In the genomic region with DNA sequence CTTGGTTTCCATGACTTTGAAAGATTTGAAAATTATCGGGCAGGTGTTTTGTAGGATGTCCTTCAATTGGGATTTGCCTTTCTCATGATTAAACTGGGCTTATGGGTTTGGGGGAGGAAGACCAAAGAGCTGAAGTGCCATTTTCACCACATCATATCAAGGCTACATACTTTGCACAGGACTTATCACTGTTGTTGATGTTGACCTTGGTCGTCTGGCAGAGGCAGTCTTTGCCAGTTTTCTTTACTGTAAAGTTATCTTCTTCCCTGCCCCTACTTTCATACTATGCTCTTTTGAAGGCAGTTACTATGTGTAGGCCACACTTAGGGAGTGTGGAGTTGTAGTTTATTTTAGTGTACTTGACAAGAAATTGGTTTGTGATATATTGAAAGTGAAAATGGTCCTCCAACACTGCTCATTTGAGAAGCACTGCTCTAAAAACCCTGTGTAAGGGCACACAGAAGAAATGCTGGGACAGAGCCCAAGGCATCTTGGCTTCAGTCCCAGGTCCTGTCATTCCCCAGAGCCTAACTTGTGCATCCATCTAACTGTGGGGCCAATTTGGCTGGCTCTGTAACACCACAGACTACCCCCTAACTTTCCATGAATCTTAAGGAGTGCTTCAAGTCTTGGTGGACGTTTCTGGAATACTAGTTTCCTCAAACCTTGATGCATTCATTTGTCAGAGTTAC, we compare ENCODE assay signal across 14 cellular contexts.
DNase-seq lines count a peak whose midpoint lies in the region; ATAC-seq lines count a peak whose summit lies in the region.
"Had no signal": no experiment of that assay in that cellular context is flagged by ENCODE, and none has a peak within 500 bp of the region (broad histone marks: within the 10 kb centered on the region; RNA-seq: fewer than 3 reads in every experiment).

No MANE protein-coding gene starts in this region.

- peaks cover 20% of the 10 kb centered on the region for H3K4me1 ChIP-seq in GM23248 (ENCODE audit: insufficient read depth)

- 89 to 91% methylated on average over 3 of the region's 3 CpGs for WGBS in GM23248 (ENCODE audit: low coverage in 1 of 2, low lambda C conversion rate in 2 of 2, missing lambda C conversion rate in 2 of 2), 2 experiments

- no peak overlapping the region for H3K4me2 ChIP-seq in GM23248 (ENCODE audit: unreplicated experiment)
- H3K4me2 ChIP-seq: BLaER1 had no signal

- H3K4me3 ChIP-seq in GM23248 = no peak overlapping the region
- H3K4me3 ChIP-seq: BLaER1 had no signal

- H3F3A ChIP-seq in GM23248 (ENCODE audit: insufficient read depth) = peaks cover 21% of the 10 kb centered on the region

- peak overlapping the region; percentile 43 for H2AFZ ChIP-seq in GM23248

- intact Hi-C loops in head of caudate nucleus (cut with DNase I) = loop anchor here (10.0 kb wide), 1 partner anchor 125 kb away; no protein-coding TSS in a partner anchor

- no peaks in the 10 kb centered on the region for H4K20me1 ChIP-seq in GM23248 (ENCODE audit: insufficient read depth)
- H4K20me1 ChIP-seq: BLaER1 had no signal

- no peaks in the 10 kb centered on the region for H3K9me3 ChIP-seq in GM23248 (ENCODE audit: low read depth)
- H3K9me3 ChIP-seq: neutrophil had no signal

- ATAC-seq in HG03457 (IDR thresholded peaks at IDR 0.05; ENCODE audit: unreplicated experiment) = no peak

- no peak for DNase-seq in GM23248
- peak in 53 of 56 donors; percentile 9 to 85 (median 53) for DNase-seq in amygdala (lab: John Stamatoyannopoulos, UW)
- DNase-seq in head of caudate nucleus = peak; percentile 24 to 93 (median 80)
- peak; percentile 94 for DNase-seq in pons (ENCODE audit: low spot score)
- DNase-seq in kidney tubule cell (ENCODE audit: low spot score) = no peak
- no peak for DNase-seq in effector CD4-positive, alpha-beta T cell
- DNase-seq in NCI-H1436 (lab: John Stamatoyannopoulos, UW) = no peak
- DNase-seq: activated naive CD8-positive, alpha-beta T cell treated with anti-CD3 and anti-CD28 coated beads, Interleukin-2, amount 10 ng/mL, durations not matched to agents 7 days and 5 days; NCI-H226; stimulated activated CD4-positive, alpha-beta T cell treated with anti-CD3 and anti-CD28 coated beads, Interleukin-2, amount 100 ng/mL, for 48 hours; stimulated activated naive CD4-positive, alpha-beta T cell treated with Interleukin-2 at 50 U/mL for 16 hours had no signal

- H3K9ac ChIP-seq in GM23248 = no peak overlapping the region
- H3K9ac ChIP-seq: BLaER1 had no signal

- in situ Hi-C loops in GM23248 (cut with MboI) = no loop called here

- H3K27me3 ChIP-seq in GM23248 (replicated peaks; ENCODE audit: insufficient read depth) = no peaks in the 10 kb centered on the region
- H3K27me3 ChIP-seq: BLaER1, neutrophil had no signal

- no peak overlapping the region for H3K27ac ChIP-seq in GM23248
- H3K27ac ChIP-seq: BLaER1, neutrophil had no signal

- no peaks in the 10 kb centered on the region for H3K79me2 ChIP-seq in GM23248 (ENCODE audit: insufficient read depth)

- no peaks in the 10 kb centered on the region for H3K36me3 ChIP-seq in GM23248 (ENCODE audit: low read depth)
- H3K36me3 ChIP-seq: BLaER1, neutrophil had no signal

- H3K9me2 ChIP-seq in GM23248 (ENCODE audit: insufficient read depth) = no peaks in the 10 kb centered on the region

Comparison
In these comparisons a context has a peak if more than half of its experiments do, and no peak if none do; other contexts are left out.
1. DNase-seq: peak in amygdala (53 of 56), head of caudate nucleus (42 of 42) and pons (single experiment); none in GM23248 (single experiment), kidney tubule cell (single experiment), effector CD4-positive, alpha-beta T cell (single experiment) and NCI-H1436 (single experiment).